In genomic region chr5:126488362-126489065, GRCh38 we compare ENCODE assay signal across 21 cellular contexts.
DNase-seq lines count a peak whose midpoint lies in the region; ATAC-seq and TF ChIP-seq lines count a peak whose summit lies in the region.
"Had no signal": no experiment of that assay in that cellular context is flagged by ENCODE, and none has a peak within 500 bp of the region (broad histone marks: within the 10 kb centered on the region; RNA-seq: fewer than 3 reads in every experiment).

No MANE protein-coding gene starts in this region.

- DNase-seq in HAP-1 (ENCODE audit: low spot score in 2 of 2) (peak; percentile 26 to 82), NCI-H82 treated with DMSO at 0.1 percent for 48 hours (lab: John Stamatoyannopoulos, UW; ENCODE audit: unreplicated experiment) (peak; percentile 80), stomach (no peak), NCI-H526 (lab: John Stamatoyannopoulos, UW) (no peak), lower lobe of right lung (no peak), GM13977 (ENCODE audit: low spot score) (no peak), UCSD-AML1 (lab: John Stamatoyannopoulos, UW; ENCODE audit: unreplicated experiment) (no peak)
- DNase-seq: activated CD8-positive, alpha-beta T cell treated with anti-CD3 and anti-CD28 coated beads for 36 hours; AML-193; amniotic stem cell; Calu3; dermis blood vessel endothelial cell; head of caudate nucleus; islet precursor cell; Kasumi-1; NCI-H1436; NCI-H526 treated with DMSO at 0.1 percent for 48 hours; posterior cingulate gyrus; stimulated activated CD4-positive, alpha-beta T cell treated with anti-CD3 and anti-CD28 coated beads, Interleukin-15, amount 100 ng/mL, for 24 hours; SW 1271 had no signal

- H3K27ac ChIP-seq in gastroesophageal sphincter = peak overlapping the region; percentile 40 to 67 (median 64)
- peak overlapping the region in 3 of 5 donors; percentile 42 to 70 (median 58) for H3K27ac ChIP-seq in stomach
- no peak overlapping the region for H3K27ac ChIP-seq in lower lobe of right lung

- no peak for TF ChIP-seq CTCF in gastroesophageal sphincter (IDR thresholded peaks at IDR 0.05)
- TF ChIP-seq CTCF in stomach (IDR thresholded peaks at IDR 0.05) = no peak
- no peak for TF ChIP-seq CTCF in lower lobe of right lung (IDR thresholded peaks at IDR 0.05)
- TF ChIP-seq CTCF in GM13977 (IDR thresholded peaks at IDR 0.05; ENCODE audit: extremely low read depth, insufficient read depth, missing control alignments) = no peak

- TF ChIP-seq POLR2A in gastroesophageal sphincter (IDR thresholded peaks at IDR 0.05) (no peak), stomach (IDR thresholded peaks at IDR 0.05) (no peak)

- H3K4me3 ChIP-seq in HAP-1 = no peak overlapping the region
- H3K4me3 ChIP-seq in gastroesophageal sphincter = no peak overlapping the region
- no peak overlapping the region for H3K4me3 ChIP-seq in stomach
- H3K4me3 ChIP-seq in lower lobe of right lung = no peak overlapping the region

- H3K36me3 ChIP-seq in HAP-1 (replicated peaks) = no peaks in the 10 kb centered on the region; the same call in 1 of the 2 replicates
- peaks cover 6 to 97% of the 10 kb centered on the region in 2 donors for H3K36me3 ChIP-seq in gastroesophageal sphincter
- peaks cover 59 to 100% (median 99%) of the 10 kb centered on the region in 4 donors for H3K36me3 ChIP-seq in stomach
- H3K36me3 ChIP-seq in lower lobe of right lung = peaks cover 98% of the 10 kb centered on the region

- intact Hi-C loops in stomach (cut with DNase I; ENCODE audit: low total_unique reads) = no loop called here
- intact Hi-C loops in lower lobe of right lung (cut with DNase I) = no loop called here

- H3K4me1 ChIP-seq in HAP-1 (peaks cover 30% of the 10 kb centered on the region), gastroesophageal sphincter (peaks cover 7 to 27% (median 13%) of the 10 kb centered on the region in 3 donors), stomach (peaks cover 0 to 28% (median 11%) of the 10 kb centered on the region in 4 donors), lower lobe of right lung (no peaks in the 10 kb centered on the region)

- TF ChIP-seq EP300 in gastroesophageal sphincter (IDR thresholded peaks at IDR 0.05) = no peak
- no peak for TF ChIP-seq EP300 in stomach (IDR thresholded peaks at IDR 0.05)

- in situ Hi-C loops in HAP-1 (cut with MboI; ENCODE audit: low sequenced_read_pairs) (no loop called here), GM13977 (cut with MboI; ENCODE audit: low pct_unique_long_range_greater_than_20kb, low sequenced_read_pairs, unreplicated experiment) (no loop called here)

- H3K27me3 ChIP-seq in HAP-1 (ENCODE audit: low read depth) (no peaks in the 10 kb centered on the region), gastroesophageal sphincter (no peaks in the 10 kb centered on the region), stomach (no peaks in the 10 kb centered on the region), lower lobe of right lung (ENCODE audit: low read depth) (no peaks in the 10 kb centered on the region)

- WGBS in gastroesophageal sphincter (ENCODE audit: low coverage in 1 of 2), 2 donors = 52 to 56% methylated on average over 7 of the region's 7 CpGs
- whole genome bisulfite sequencing in stomach, 5 donors = 64 to 77% (median 72%) methylated on average over 7 of the region's 7 CpGs

- ATAC-seq in gastroesophageal sphincter (no peak), lower lobe of right lung (no peak)
- ATAC-seq: activated CD8-positive, alpha-beta T cell treated with anti-CD3 and anti-CD28 coated beads for 36 hours had no signal

- H3K9me3 ChIP-seq in HAP-1 (no peaks in the 10 kb centered on the region), gastroesophageal sphincter (no peaks in the 10 kb centered on the region), stomach (no peaks in the 10 kb centered on the region), lower lobe of right lung (no peaks in the 10 kb centered on the region)

Comparison
In these comparisons a context has a peak if more than half of its experiments do, and no peak if none do; other contexts are left out.
1. DNase-seq: peak in HAP-1 (2 of 2) and NCI-H82 treated with DMSO at 0.1 percent for 48 hours (single experiment); none in stomach (single experiment), NCI-H526 (0 of 2), lower lobe of right lung (single experiment), GM13977 (single experiment) and UCSD-AML1 (single experiment).